Comparison of ENCODE assay signal across 9 cellular contexts in the genomic region with DNA sequence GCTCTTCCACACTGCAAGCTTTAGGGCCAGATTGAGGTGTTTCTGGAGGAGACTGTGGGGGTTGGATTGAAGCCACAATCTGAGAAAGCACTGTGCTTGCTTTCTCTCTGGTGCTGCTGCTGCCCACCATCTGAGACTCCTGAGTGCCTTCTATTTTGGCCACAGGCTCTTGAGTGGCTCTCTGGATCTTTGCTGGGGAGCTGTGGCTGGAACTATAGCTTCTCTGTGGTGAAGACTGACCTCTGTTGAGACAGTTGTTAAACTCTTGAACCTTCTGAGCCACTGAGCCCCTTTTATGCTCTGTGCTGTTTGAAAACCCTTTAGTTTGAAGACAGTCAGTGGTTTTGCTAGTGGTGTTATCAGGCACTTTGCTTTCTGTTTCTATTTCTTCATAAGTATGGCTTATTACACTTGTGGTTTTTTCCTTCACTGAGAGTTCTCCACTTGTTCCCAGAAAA.
A peak's percentile ranks its signal among the peaks of the same experiment; 100 is the strongest.
DNase-seq lines count a peak whose midpoint lies in the region; ATAC-seq and TF ChIP-seq lines count a peak whose summit lies in the region.
"Had no signal": no experiment of that assay in that cellular context is flagged by ENCODE, and none has a peak within 500 bp of the region (broad histone marks: within the 10 kb centered on the region; RNA-seq: fewer than 3 reads in every experiment).

No MANE protein-coding gene starts in this region.

- DNase-seq in GM10248 (ENCODE audit: extremely low spot score) (peak; percentile 47), choroid plexus epithelial cell (ENCODE audit: low read depth) (peak; percentile 48), RWPE1 (ENCODE audit: low spot score) (no peak), HK-2 (ENCODE audit: unreplicated experiment) (no peak), HT-29 (ENCODE audit: low spot score) (no peak), activated gamma-delta T cell (lab: John Stamatoyannopoulos, UW) (no peak)

- no peaks in the 10 kb centered on the region for H3K9me3 Mint-ChIP-seq in IgD-negative memory B cell

- peak overlapping the region; percentile 41 to 85 (median 79) for H3K27ac Mint-ChIP-seq in IgD-negative memory B cell

- peak overlapping the region; percentile 24 to 72 (median 52) for H3K4me3 Mint-ChIP-seq in IgD-negative memory B cell

- ATAC-seq in GM19438 (IDR thresholded peaks at IDR 0.05; ENCODE audit: low read depth, unreplicated experiment): peak; percentile 56

- H3K4me3 ChIP-seq in choroid plexus epithelial cell (ENCODE audit: low read depth, low read length): no peak overlapping the region

- no peaks in the 10 kb centered on the region for H3K27me3 Mint-ChIP-seq in IgD-negative memory B cell

- CTCF ChIA-PET in GM10248 (lab: Yijun Ruan, JAX) (interaction anchor here (0.8 to 19.3 kb wide), 11 partner anchors 11 to 454 kb away, joined by 3 to 268 read pairs (median 3); partner anchors contain the start of gene LINGO1), RWPE1 (lab: Yijun Ruan, JAX) (interaction anchor here (0.7 kb wide), 1 partner anchor 413 kb away, joined by 3 read pairs; no protein-coding TSS in a partner anchor)

- peaks cover 38 to 45% (median 41%) of the 10 kb centered on the region in 3 donors for H3K4me1 Mint-ChIP-seq in IgD-negative memory B cell

- TF ChIP-seq CTCF in GM10248 (IDR thresholded peaks at IDR 0.05; ENCODE audit: control extremely low read depth, extremely low read depth, low read depth, missing control alignments) (peak; percentile 30), choroid plexus epithelial cell (conservative IDR thresholded peaks at IDR 0.05; ENCODE audit: low read depth, low read length) (no peak), RWPE1 (conservative IDR thresholded peaks at IDR 0.05; ENCODE audit: low read depth) (no peak)

- peaks cover 7% of the 10 kb centered on the region for H3K36me3 Mint-ChIP-seq in IgD-negative memory B cell

- POLR2A ChIA-PET in GM10248 (lab: Yijun Ruan, JAX) (no interaction called here), RWPE1 (lab: Yijun Ruan, JAX; ENCODE audit: low non-redundant PET) (no interaction called here)

- no peak overlapping the region for H3K27ac ChIP-seq in RWPE1
- H3K27ac ChIP-seq: neutrophil had no signal

Comparison
In these comparisons a context has a peak if more than half of its experiments do, and no peak if none do; other contexts are left out.
1. DNase-seq: peak in GM10248 (single experiment) and choroid plexus epithelial cell (single experiment); none in RWPE1 (single experiment), HK-2 (single experiment), HT-29 (single experiment) and activated gamma-delta T cell (single experiment).